ENCODE assay signal across 1 cellular context in the genomic region with DNA sequence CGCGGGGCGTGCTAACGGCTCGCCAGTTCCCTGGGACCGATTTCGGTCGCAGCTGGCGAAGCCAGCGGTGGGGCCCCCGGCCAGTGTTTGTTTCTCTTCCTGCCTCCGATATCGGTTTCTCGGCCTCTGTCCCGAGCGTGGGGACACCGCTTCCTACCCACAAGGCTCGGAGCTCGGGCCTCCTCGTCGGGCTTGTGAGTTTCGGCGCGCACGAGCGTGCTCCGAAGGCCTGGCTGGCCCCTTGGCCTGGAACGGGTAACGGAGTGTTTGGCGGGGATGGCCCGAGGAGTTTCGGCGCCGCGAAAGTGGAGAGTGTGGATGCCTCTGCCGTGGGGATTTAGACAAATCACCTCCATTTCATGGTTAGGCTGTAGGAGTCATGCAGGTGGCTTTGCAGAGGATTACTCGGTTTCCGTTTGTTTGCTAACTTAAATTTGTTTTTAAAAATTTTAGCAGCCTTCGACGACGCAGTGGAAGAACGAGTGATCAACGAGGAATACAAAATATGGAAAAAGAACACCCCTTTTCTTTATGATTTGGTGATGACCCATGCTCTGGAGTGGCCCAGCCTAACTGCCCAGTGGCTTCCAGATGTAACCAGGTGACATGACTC.
TF ChIP-seq lines count a peak whose summit lies in the region.

No MANE protein-coding gene starts in this region.

TF ChIP-seq in K562, 482 proteins besides CTCF, POLR2A, EP300 and RAD21 (continued from another document and continues in another):
- TF ChIP-seq, protein P1, sequence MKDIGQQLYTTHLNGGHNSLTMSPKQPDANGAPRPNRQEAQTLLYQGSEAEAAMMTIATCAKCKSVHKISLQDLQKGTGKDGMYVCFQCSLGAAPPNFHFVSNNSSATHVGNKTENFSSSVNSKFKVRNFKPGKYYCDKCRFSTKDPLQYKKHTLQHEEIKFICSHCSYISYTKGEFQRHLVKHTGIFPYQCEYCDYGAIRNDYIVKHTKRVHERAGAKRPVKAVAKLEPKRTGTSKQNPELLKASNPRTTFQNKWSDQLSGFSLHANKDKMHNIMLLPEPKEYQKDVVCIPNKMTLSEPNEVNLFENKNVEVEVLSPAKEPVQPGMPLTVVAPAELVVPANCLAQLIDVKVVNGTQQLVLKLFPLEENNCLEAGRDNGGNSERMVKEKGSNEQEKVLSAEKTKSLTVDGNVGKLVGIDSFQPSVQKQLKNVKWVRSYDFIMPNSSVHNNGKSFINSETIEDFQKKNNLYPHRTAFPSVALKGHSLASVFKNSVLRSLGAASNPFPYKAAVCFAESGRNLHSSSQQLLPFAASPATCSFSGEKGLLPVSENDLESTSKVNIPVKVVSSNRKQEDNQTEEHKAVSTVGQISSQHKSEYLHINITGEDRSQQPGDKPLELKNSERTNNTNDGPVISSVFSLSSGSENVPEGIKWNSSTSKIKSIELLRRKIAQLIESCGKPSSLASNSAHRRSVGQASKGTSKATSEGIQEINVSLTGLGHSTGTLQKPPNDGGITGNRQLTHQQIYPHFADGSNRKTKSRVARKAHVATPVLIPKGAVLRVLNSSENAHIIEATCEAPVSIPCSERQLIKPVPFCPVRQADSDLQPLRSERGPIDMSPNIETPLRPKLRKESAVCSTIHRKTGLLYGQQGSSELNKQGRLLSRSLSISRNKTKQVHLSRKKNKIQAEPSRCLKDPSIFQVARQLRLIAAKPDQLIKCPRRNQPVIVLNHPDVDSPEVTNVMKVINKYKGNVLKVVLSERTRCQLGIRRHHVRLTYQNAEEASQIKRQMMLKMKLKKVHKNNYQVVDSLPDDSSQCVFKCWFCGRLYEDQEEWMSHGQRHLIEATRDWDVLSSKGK (CRISPR knock-in tag; IDR thresholded peaks at IDR 0.05): no peak
- TF ChIP-seq DACH1 (IDR thresholded peaks at IDR 0.05; ENCODE audit: partially characterized antibody) (no peak), GATAD2A (IDR thresholded peaks at IDR 0.05) (no peak), HMG20B (CRISPR knock-in tag; IDR thresholded peaks at IDR 0.05) (no peak), U2AF2 (optimal IDR thresholded peaks at IDR 0.05; ENCODE audit: low read depth, low read length) (no peak), ZNF668 (CRISPR knock-in tag; IDR thresholded peaks at IDR 0.05) (no peak), CREB1 (IDR thresholded peaks at IDR 0.05) (no peak), CREB1 (CRISPR knock-in tag; IDR thresholded peaks at IDR 0.05) (no peak), ZBTB40 (IDR thresholded peaks at IDR 0.05) (peak; percentile 56; the same call in 1 of the 2 replicates), ZBTB40 (CRISPR knock-in tag; IDR thresholded peaks at IDR 0.05) (no peak), RFX1 (IDR thresholded peaks at IDR 0.05) (no peak), MGA (IDR thresholded peaks at IDR 0.05) (peak; percentile 91), MCM5 (IDR thresholded peaks at IDR 0.05; ENCODE audit: low read depth) (no peak), KHSRP (IDR thresholded peaks at IDR 0.05) (no peak), LEF1 (IDR thresholded peaks at IDR 0.05) (no peak), RAD51 (IDR thresholded peaks at IDR 0.05; ENCODE audit: borderline replicate concordance, low read depth) (no peak), NBN (IDR thresholded peaks at IDR 0.05; ENCODE audit: low read depth) (no peak), XRCC5 (IDR thresholded peaks at IDR 0.05; ENCODE audit: low read depth, low read length) (no peak), TBL1XR1 (IDR thresholded peaks at IDR 0.05; ENCODE audit: low read length in 2 of 2) (no peak), CBX5 (IDR thresholded peaks at IDR 0.05; ENCODE audit: borderline replicate concordance, low read depth) (no peak), ZBTB8A (IDR thresholded peaks at IDR 0.05; ENCODE audit: partially characterized antibody) (no peak)
- TF ChIP-seq, protein P2, sequence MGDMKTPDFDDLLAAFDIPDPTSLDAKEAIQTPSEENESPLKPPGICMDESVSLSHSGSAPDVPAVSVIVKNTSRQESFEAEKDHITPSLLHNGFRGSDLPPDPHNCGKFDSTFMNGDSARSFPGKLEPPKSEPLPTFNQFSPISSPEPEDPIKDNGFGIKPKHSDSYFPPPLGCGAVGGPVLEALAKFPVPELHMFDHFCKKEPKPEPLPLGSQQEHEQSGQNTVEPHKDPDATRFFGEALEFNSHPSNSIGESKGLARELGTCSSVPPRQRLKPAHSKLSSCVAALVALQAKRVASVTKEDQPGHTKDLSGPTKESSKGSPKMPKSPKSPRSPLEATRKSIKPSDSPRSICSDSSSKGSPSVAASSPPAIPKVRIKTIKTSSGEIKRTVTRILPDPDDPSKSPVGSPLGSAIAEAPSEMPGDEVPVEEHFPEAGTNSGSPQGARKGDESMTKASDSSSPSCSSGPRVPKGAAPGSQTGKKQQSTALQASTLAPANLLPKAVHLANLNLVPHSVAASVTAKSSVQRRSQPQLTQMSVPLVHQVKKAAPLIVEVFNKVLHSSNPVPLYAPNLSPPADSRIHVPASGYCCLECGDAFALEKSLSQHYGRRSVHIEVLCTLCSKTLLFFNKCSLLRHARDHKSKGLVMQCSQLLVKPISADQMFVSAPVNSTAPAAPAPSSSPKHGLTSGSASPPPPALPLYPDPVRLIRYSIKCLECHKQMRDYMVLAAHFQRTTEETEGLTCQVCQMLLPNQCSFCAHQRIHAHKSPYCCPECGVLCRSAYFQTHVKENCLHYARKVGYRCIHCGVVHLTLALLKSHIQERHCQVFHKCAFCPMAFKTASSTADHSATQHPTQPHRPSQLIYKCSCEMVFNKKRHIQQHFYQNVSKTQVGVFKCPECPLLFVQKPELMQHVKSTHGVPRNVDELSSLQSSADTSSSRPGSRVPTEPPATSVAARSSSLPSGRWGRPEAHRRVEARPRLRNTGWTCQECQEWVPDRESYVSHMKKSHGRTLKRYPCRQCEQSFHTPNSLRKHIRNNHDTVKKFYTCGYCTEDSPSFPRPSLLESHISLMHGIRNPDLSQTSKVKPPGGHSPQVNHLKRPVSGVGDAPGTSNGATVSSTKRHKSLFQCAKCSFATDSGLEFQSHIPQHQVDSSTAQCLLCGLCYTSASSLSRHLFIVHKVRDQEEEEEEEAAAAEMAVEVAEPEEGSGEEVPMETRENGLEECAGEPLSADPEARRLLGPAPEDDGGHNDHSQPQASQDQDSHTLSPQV (IDR thresholded peaks at IDR 0.05): peak; percentile 73
